Comparison of ENCODE assay signal across 8 cellular contexts in genomic region chr17:29567362-29568330, GRCh38. TPM values are rescaled to one million over a fixed set of nuclear protein-coding genes. Genes with fewer than 3 reads are reported as not detected.
A peak's percentile ranks its signal among the peaks of the same experiment; 100 is the strongest.
DNase-seq lines count a peak whose midpoint lies in the region; ATAC-seq and TF ChIP-seq lines count a peak whose summit lies in the region.

No MANE protein-coding gene starts in this region.

- H3K27ac ChIP-seq in right atrium auricular region = peak overlapping the region; percentile 86 to 97

- no peaks in the 10 kb centered on the region for H3K36me3 ChIP-seq in right atrium auricular region

- H3K36me3 Mint-ChIP-seq in Calu3 (ENCODE audit: insufficient read depth, unreplicated experiment) = peaks cover 48% of the 10 kb centered on the region
- peaks cover 8% of the 10 kb centered on the region for H3K36me3 Mint-ChIP-seq in activated naive CD8-positive, alpha-beta T cell treated with anti-CD3 and anti-CD28 coated beads for 36 hours

- H3K27ac Mint-ChIP-seq in Calu3 (ENCODE audit: unreplicated experiment) = peak overlapping the region; percentile 72
- peak overlapping the region; percentile 91 for H3K27ac Mint-ChIP-seq in activated naive CD8-positive, alpha-beta T cell treated with anti-CD3 and anti-CD28 coated beads for 36 hours

- H3K27me3 ChIP-seq in right atrium auricular region = no peaks in the 10 kb centered on the region

- H3K9me3 Mint-ChIP-seq in Calu3 (ENCODE audit: low read depth, unreplicated experiment) = no peaks in the 10 kb centered on the region
- H3K9me3 Mint-ChIP-seq in activated naive CD8-positive, alpha-beta T cell treated with anti-CD3 and anti-CD28 coated beads for 36 hours = no peaks in the 10 kb centered on the region

- CTCF ChIA-PET in Calu3 (lab: Charles Lee) = interaction anchor here (0.6 to 2.6 kb wide), 6 partner anchors 11 to 825 kb away, joined by 3 to 7 read pairs (median 5); no protein-coding TSS in a partner anchor

- no peaks in the 10 kb centered on the region for H3K9me3 ChIP-seq in right atrium auricular region

- TF ChIP-seq CTCF in Calu3 (IDR thresholded peaks at IDR 0.05; ENCODE audit: unreplicated experiment) (peak; percentile 60), right atrium auricular region (IDR thresholded peaks at IDR 0.05) (peak; percentile 46 to 54), retinal pigment epithelial cell (conservative IDR thresholded peaks at IDR 0.05; ENCODE audit: low read depth, low read length) (no peak)

- peak overlapping the region; percentile 63 to 66 for H3K4me3 ChIP-seq in right atrium auricular region
- peak overlapping the region; percentile 64 for H3K4me3 ChIP-seq in retinal pigment epithelial cell (ENCODE audit: low read length)

- DNase-seq in Calu3 (peak; percentile 83), SKM-1 (lab: John Stamatoyannopoulos, UW; ENCODE audit: unreplicated experiment) (peak; percentile 33), right atrium auricular region (ENCODE audit: low spot score) (peak; percentile 65), retinal pigment epithelial cell (ENCODE audit: low read depth) (no peak), middle frontal gyrus (ENCODE audit: extremely low spot score, low spot score) (no peak)
- DNase-seq in activated naive CD8-positive, alpha-beta T cell treated with anti-CD3 and anti-CD28 coated beads for 36 hours = peak; percentile 87

- intact Hi-C loops in Calu3 (cut with micrococcal nuclease; ENCODE audit: unreplicated experiment) = no loop called here

- TF ChIP-seq EP300 in Ishikawa (IDR thresholded peaks at IDR 0.05; ENCODE audit: borderline replicate concordance) = no peak

- H3K4me3 Mint-ChIP-seq in Calu3 (ENCODE audit: low read depth, unreplicated experiment) = peak overlapping the region; percentile 85
- peak overlapping the region; percentile 92 for H3K4me3 Mint-ChIP-seq in activated naive CD8-positive, alpha-beta T cell treated with anti-CD3 and anti-CD28 coated beads for 36 hours

- peak; percentile 25 for ATAC-seq in GM21423 (IDR thresholded peaks at IDR 0.05; ENCODE audit: unreplicated experiment)

- H3K4me1 Mint-ChIP-seq in Calu3 (ENCODE audit: low read depth, unreplicated experiment) = no peaks in the 10 kb centered on the region
- H3K4me1 Mint-ChIP-seq in activated naive CD8-positive, alpha-beta T cell treated with anti-CD3 and anti-CD28 coated beads for 36 hours = peaks cover 18% of the 10 kb centered on the region

- no TSS peak for BruUV-seq in Calu3 (replicated peaks; lab: Mats Ljungman, UMichigan)

- H3K4me1 ChIP-seq in right atrium auricular region = peaks cover 0 to 50% of the 10 kb centered on the region in 2 donors

- TF ChIP-seq RAD21 in Ishikawa (IDR thresholded peaks at IDR 0.05; ENCODE audit: low read depth) = no peak

- no peaks in the 10 kb centered on the region for H3K27me3 Mint-ChIP-seq in Calu3 (ENCODE audit: unreplicated experiment)
- no peaks in the 10 kb centered on the region for H3K27me3 Mint-ChIP-seq in activated naive CD8-positive, alpha-beta T cell treated with anti-CD3 and anti-CD28 coated beads for 36 hours

TF ChIP-seq in Ishikawa, 13 proteins besides CTCF, POLR2A, EP300 and RAD21:
- no peak for TF ChIP-seq CREB1 (IDR thresholded peaks at IDR 0.05; ENCODE audit: low read depth)
- no peak for TF ChIP-seq YY1 (IDR thresholded peaks at IDR 0.05; ENCODE audit: low read depth)
- peak; percentile 68 for TF ChIP-seq MAX (IDR thresholded peaks at IDR 0.05)
- no peak for TF ChIP-seq REST (IDR thresholded peaks at IDR 0.05; ENCODE audit: low read depth)
- TF ChIP-seq NFIC (IDR thresholded peaks at IDR 0.05) = no peak
- TF ChIP-seq ZBTB7A (IDR thresholded peaks at IDR 0.05; ENCODE audit: low read depth) = peak; percentile 19; the same call in 1 of the 2 replicates
- TF ChIP-seq USF1 (IDR thresholded peaks at IDR 0.05) = no peak

RNA-seq across cellular contexts. Expression of gene ABHD15, which starts 0.8 kb away (rescaled TPM):
- 12.5 and 12.9 TPM in 2 replicates for total RNA-seq in Calu3 (2022)
- total RNA-seq in activated naive CD8-positive, alpha-beta T cell treated with anti-CD3 and anti-CD28 coated beads for 36 hours = 1 to 10 TPM; 8.6 to 8.8 TPM
- total RNA-seq in right atrium auricular region = 1 to 10 TPM; 9.0 to 9.5 TPM

RNA-seq across cellular contexts. Expression of gene TP53I13, which starts 0.9 kb away (rescaled TPM):
- total RNA-seq in Calu3 (2022) (32.8 and 35.1 TPM in 2 replicates), right atrium auricular region (10 to 100 TPM; 48.8 to 67.0 TPM)
- total RNA-seq in activated naive CD8-positive, alpha-beta T cell treated with anti-CD3 and anti-CD28 coated beads for 36 hours = 10 to 100 TPM; 31.2 to 35.3 TPM

RNA-seq across cellular contexts. Expression of gene GIT1, which starts 21.8 kb away (rescaled TPM):
- 46.3 and 47.7 TPM in 2 replicates for total RNA-seq in Calu3 (2022)
- total RNA-seq in activated naive CD8-positive, alpha-beta T cell treated with anti-CD3 and anti-CD28 coated beads for 36 hours = 10 to 100 TPM; 63.5 to 63.7 TPM
- 10 to 100 TPM; 26.7 to 48.1 TPM for total RNA-seq in right atrium auricular region

RNA-seq across cellular contexts. Expression of gene ANKRD13B, which starts 25.3 kb away (rescaled TPM):
- total RNA-seq in Calu3 (2022) = 8.8 TPM in 2 replicates
- total RNA-seq in activated naive CD8-positive, alpha-beta T cell treated with anti-CD3 and anti-CD28 coated beads for 36 hours = 10 to 100 TPM; 17.9 to 20.8 TPM
- 1 to 10 TPM; 6.6 to 8.3 TPM for total RNA-seq in right atrium auricular region

RNA-seq across cellular contexts. Expression of gene CORO6, which starts 55.1 kb away (rescaled TPM):
- total RNA-seq in Calu3 (2022) (0.47 and 0.49 TPM in 2 replicates), right atrium auricular region (10 to 100 TPM; 65.0 to 87.6 TPM)
- 1 to 10 TPM; 8.9 to 9.4 TPM for total RNA-seq in activated naive CD8-positive, alpha-beta T cell treated with anti-CD3 and anti-CD28 coated beads for 36 hours

Comparison
In these comparisons a context has a peak if more than half of its experiments do, and no peak if none do; other contexts are left out.
1. DNase-seq: peak in Calu3 (single experiment), SKM-1 (single experiment), activated naive CD8-positive, alpha-beta T cell treated with anti-CD3 and anti-CD28 coated beads for 36 hours (single experiment) and right atrium auricular region (single experiment); none in retinal pigment epithelial cell (single experiment) and middle frontal gyrus (single experiment).